3 cellular contexts compared by ENCODE assay signal in the genomic region with DNA sequence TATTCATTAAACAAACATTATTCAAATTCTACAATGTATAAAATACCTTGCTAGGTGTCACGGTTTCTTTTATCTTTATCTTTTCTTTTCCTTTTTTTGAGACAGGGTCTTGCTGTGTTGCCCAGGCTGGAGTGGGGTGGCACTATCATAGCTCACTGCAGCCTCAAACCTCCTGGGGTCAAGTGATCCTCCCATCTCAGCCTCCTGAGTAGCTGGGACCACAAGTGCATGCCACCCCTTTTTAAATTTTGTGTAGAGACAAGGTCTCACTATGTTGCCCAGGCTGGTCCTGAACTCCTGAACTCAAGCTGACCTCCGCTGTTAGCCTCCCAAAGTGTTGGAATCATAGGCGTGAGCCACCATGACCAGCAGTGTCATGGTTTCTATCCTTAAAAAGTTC.
TF ChIP-seq lines count a peak whose summit lies in the region.

No MANE protein-coding gene starts in this region.

TF ChIP-seq in HEK293, 187 proteins besides CTCF, POLR2A, EP300 and RAD21:
- no peak for TF ChIP-seq ZNF37A (tag by site-specific recombination; IDR thresholded peaks at IDR 0.05)
- peak; percentile 88 for TF ChIP-seq ZNF121 (tag by site-specific recombination; IDR thresholded peaks at IDR 0.05)
TF ChIP-seq in HEK293: peak in this region for 1.

TF ChIP-seq in WTC11, 78 proteins besides CTCF, POLR2A, EP300 and RAD21:
- TF ChIP-seq GTF2I (CRISPR knock-in tag; conservative IDR thresholded peaks at IDR 0.05) (0 out of 2 replicates have a peak, but pooled peaks have one; percentile 12), ZNF317 (CRISPR knock-in tag; IDR thresholded peaks at IDR 0.05; ENCODE audit: borderline replicate concordance, low read depth) (no peak), ZNF121 (CRISPR knock-in tag; IDR thresholded peaks at IDR 0.05) (peak; percentile 77)

TF ChIP-seq in H1, 55 proteins besides CTCF, POLR2A, EP300 and RAD21:
- TF ChIP-seq EGR1 (IDR thresholded peaks at IDR 0.05; ENCODE audit: borderline replicate concordance, low read depth, low read length) (no peak), NANOG (IDR thresholded peaks at IDR 0.05; ENCODE audit: insufficient read depth, low read depth, low read length, poor library complexity, severe bottlenecking) (no peak), ZNF274 (IDR thresholded peaks at IDR 0.05; ENCODE audit: borderline replicate concordance, extremely low read depth, low read length) (no peak)
